8 cellular contexts compared by ENCODE assay signal in genomic region chr10:60032723-60033122, GRCh38.
DNase-seq lines count a peak whose midpoint lies in the region; ATAC-seq, FAIRE-seq and TF ChIP-seq lines count a peak whose summit lies in the region.

No MANE protein-coding gene starts in this region.

- no peak overlapping the region for H3K4me3 ChIP-seq in AG04449 (ENCODE audit: low read depth, low read length)
- no peak overlapping the region for H3K4me3 ChIP-seq in heart left ventricle
- H3K4me3 ChIP-seq in skeletal muscle tissue (ENCODE audit: low read length in 3 of 3) = no peak overlapping the region

- H3K9ac ChIP-seq in skeletal muscle tissue (ENCODE audit: low read depth in 1 of 3, low read length in 3 of 3) = no peak overlapping the region

- peak; percentile 74 for FAIRE-seq in GM12892 (lab: Jason Lieb, UNC)

- H3K27me3 Mint-ChIP-seq in activated T-cell treated with anti-CD3 and anti-CD28 coated beads, Interleukin-2, amount 50 U/mL, for 72 hours (ENCODE audit: low read depth) = no peaks in the 10 kb centered on the region

- no peaks in the 10 kb centered on the region for H3K9me3 Mint-ChIP-seq in activated T-cell treated with anti-CD3 and anti-CD28 coated beads, Interleukin-2, amount 50 U/mL, for 72 hours

- H3K27me3 ChIP-seq in heart left ventricle = no peaks in the 10 kb centered on the region
- no peaks in the 10 kb centered on the region for H3K27me3 ChIP-seq in skeletal muscle tissue (ENCODE audit: control insufficient read depth in 3 of 3, insufficient read depth in 3 of 3, low read length in 3 of 3)

- H3K4me3 Mint-ChIP-seq in activated T-cell treated with anti-CD3 and anti-CD28 coated beads, Interleukin-2, amount 50 U/mL, for 72 hours = no peak overlapping the region

- ATAC-seq in HG03135 (IDR thresholded peaks at IDR 0.05; ENCODE audit: unreplicated experiment) = peak; percentile 37
- peak; percentile 62 for ATAC-seq in activated T-cell treated with anti-CD3 and anti-CD28 coated beads, Interleukin-2, amount 50 U/mL, for 72 hours (replicated peaks in 1 of 2)
- ATAC-seq in heart left ventricle = peak; percentile 65 to 93 (median 86)

- POLR2A ChIA-PET in AG04449 (lab: Yijun Ruan, JAX) = no interaction called here

- DNase-seq in AG04449 (ENCODE audit: low read depth, low spot score) = no peak
- no peak for DNase-seq in GM12892 (ENCODE audit: insufficient read length)
- DNase-seq in NCI-H69 (lab: John Stamatoyannopoulos, UW) = peak; percentile 65
- peak; percentile 50 to 51 for DNase-seq in activated T-cell treated with anti-CD3 and anti-CD28 coated beads, Interleukin-2, amount 50 U/mL, for 72 hours
- DNase-seq in heart left ventricle = peak in 3 of 5 donors; percentile 19 to 32 (median 23)
- DNase-seq in KG1 (lab: John Stamatoyannopoulos, UW) = no peak

- H3K4me1 ChIP-seq in heart left ventricle (peaks cover 0 to 18% (median 1%) of the 10 kb centered on the region in 12 donors), skeletal muscle tissue (ENCODE audit: control insufficient read depth in 3 of 3, insufficient read depth in 3 of 3, low read length in 3 of 3) (peaks cover 0 to 16% (median 2%) of the 10 kb centered on the region in 3 donors)

- TF ChIP-seq CTCF in AG04449 (IDR thresholded peaks at IDR 0.05; ENCODE audit: insufficient read depth, low read length, missing control alignments) (peak; percentile 29), heart left ventricle (IDR thresholded peaks at IDR 0.05) (peak in 11 of 12 donors; percentile 8 to 67 (median 42))

- TF ChIP-seq POLR2A in GM12892 (IDR thresholded peaks at IDR 0.05; ENCODE audit: low read depth, low read length) (no peak), heart left ventricle (IDR thresholded peaks at IDR 0.05) (no peak)

- peak overlapping the region; percentile 45 for H3K27ac Mint-ChIP-seq in activated T-cell treated with anti-CD3 and anti-CD28 coated beads, Interleukin-2, amount 50 U/mL, for 72 hours

- WGBS in heart left ventricle, 4 donors = 34 to 52% (median 44%) methylated on average over 1 of the region's 1 CpG

- CTCF ChIA-PET in AG04449 (lab: Yijun Ruan, JAX) = interaction anchor here (1.0 to 6.8 kb wide), 2 partner anchors 11 to 408 kb away, joined by 3 to 65 read pairs; no protein-coding TSS in a partner anchor

- peaks cover 17% of the 10 kb centered on the region for H3K4me1 Mint-ChIP-seq in activated T-cell treated with anti-CD3 and anti-CD28 coated beads, Interleukin-2, amount 50 U/mL, for 72 hours (ENCODE audit: low read depth)

- H3K9me3 ChIP-seq in heart left ventricle (no peaks in the 10 kb centered on the region), skeletal muscle tissue (ENCODE audit: control insufficient read depth in 3 of 3, low read length in 3 of 3) (no peaks in the 10 kb centered on the region)

- H3K36me3 ChIP-seq in heart left ventricle (no peaks in the 10 kb centered on the region), skeletal muscle tissue (ENCODE audit: control insufficient read depth in 3 of 3, insufficient read depth in 3 of 3, low read length in 3 of 3) (peaks cover 0 to 5% (median 2%) of the 10 kb centered on the region in 3 donors)

- peaks cover 0 to 2% of the 10 kb centered on the region in 2 donors for H3K36me3 Mint-ChIP-seq in activated T-cell treated with anti-CD3 and anti-CD28 coated beads, Interleukin-2, amount 50 U/mL, for 72 hours (ENCODE audit: insufficient read depth in 2 of 2)

- intact Hi-C loops in heart left ventricle (cut with DNase I) = loop anchor here (2.0 to 10.0 kb wide), 6 partner anchors 128 to 406 kb away; partner anchors contain the start of gene CCDC6 (in 1 of the 10)

- peak overlapping the region in 2 of 12 donors; percentile 12 to 24 for H3K27ac ChIP-seq in heart left ventricle
- peak overlapping the region; percentile 75 for H3K27ac ChIP-seq in skeletal muscle tissue (ENCODE audit: low read depth, low read length)

Comparison
In these comparisons a context has a peak if more than half of its experiments do, and no peak if none do; other contexts are left out.
1. DNase-seq: peak in NCI-H69 (single experiment), activated T-cell treated with anti-CD3 and anti-CD28 coated beads, Interleukin-2, amount 50 U/mL, for 72 hours (2 of 2) and heart left ventricle (3 of 5); none in AG04449 (single experiment), GM12892 (single experiment) and KG1 (single experiment).
2. Peak in every context shown above with its lines, with median percentiles within 50 percentile points of each other: ATAC-seq.